Comparison of ENCODE assay signal across 22 cellular contexts in the genomic region with DNA sequence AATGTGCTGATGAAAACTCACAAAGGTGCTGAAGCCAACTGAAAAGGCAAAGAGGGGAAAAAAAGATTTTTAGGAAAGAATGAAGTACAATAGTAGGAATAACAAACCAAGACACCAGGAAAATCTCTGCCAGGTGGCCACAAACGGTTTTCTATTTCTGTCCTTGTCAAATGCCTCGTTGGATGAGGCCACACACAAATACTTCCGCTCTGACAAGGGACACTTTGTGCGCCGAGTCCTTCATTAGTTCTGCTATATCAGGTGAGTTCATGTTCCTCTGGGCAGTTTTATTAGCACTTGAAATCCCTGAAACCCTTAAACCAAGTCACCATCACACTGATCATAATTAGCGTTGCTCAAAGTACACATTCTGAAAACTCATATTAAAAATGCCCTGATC.
"Had no signal": no experiment of that assay in that cellular context is flagged by ENCODE, and none has a peak within 500 bp of the region (broad histone marks: within the 10 kb centered on the region; RNA-seq: fewer than 3 reads in every experiment).

No MANE protein-coding gene starts in this region.

- H3K27ac ChIP-seq: gastroesophageal sphincter, heart left ventricle, hepatocyte, left lung, neutrophil, pancreas, right lobe of liver, thoracic aorta, tibial nerve, upper lobe of left lung had no signal

- H3K9me3 ChIP-seq: gastroesophageal sphincter, heart left ventricle, left lung, mucosa of descending colon, neutrophil, pancreas, right lobe of liver, thoracic aorta, upper lobe of left lung had no signal

- H3K27me3 ChIP-seq: gastroesophageal sphincter, hepatocyte, left lung, neutrophil, pancreas, right lobe of liver, tibial nerve, upper lobe of left lung had no signal

- ATAC-seq: effector memory CD8-positive, alpha-beta T cell; gastroesophageal sphincter; heart left ventricle; left lung; mucosa of descending colon; natural killer cell treated with Interleukin-12 subunit alpha and Interleukin-12 subunit beta and Interleukin-15 and Interleukin-18, amount 100 ng/mL, for 72 hours; pancreas; right lobe of liver; stimulated activated naive B cell treated with anti-CD40 and anti-IgM and Interleukin-4, amounts not matched to agents 10 μg/mL and 1 μg/mL and 100 μg/mL, for 72 hours had no signal

- H3K36me3 ChIP-seq: gastroesophageal sphincter, heart left ventricle, left lung, neutrophil, pancreas, right lobe of liver, thoracic aorta, tibial nerve, upper lobe of left lung had no signal

- H3K4me1 ChIP-seq: gastroesophageal sphincter, left lung, pancreas, tibial nerve had no signal

- DNase-seq: cortex of kidney; effector memory CD8-positive, alpha-beta T cell; erythroblast; heart left ventricle; kidney; left lung; mesenchymal stem cell; mucosa of descending colon; naive B cell; pancreas; right lobe of liver; small intestine; stimulated activated CD4-positive, alpha-beta T cell treated with anti-CD3 and anti-CD28 coated beads, Interleukin-15, amount 100 ng/mL, for 24 hours; stimulated activated CD4-positive, alpha-beta T cell treated with anti-CD3 and anti-CD28 coated beads, Interleukin-2, amount 100 ng/mL, for 48 hours; stimulated activated naive B cell treated with anti-CD40 and anti-IgM and Interleukin-4, amounts not matched to agents 10 μg/mL and 1 μg/mL and 100 μg/mL, for 72 hours; upper lobe of left lung had no signal

- H3K4me3 ChIP-seq: gastroesophageal sphincter, heart left ventricle, hepatocyte, left lung, mucosa of descending colon, pancreas, right lobe of liver, thoracic aorta, tibial nerve, upper lobe of left lung had no signal
